ENCODE assay signal across 1 cellular context in the genomic region with DNA sequence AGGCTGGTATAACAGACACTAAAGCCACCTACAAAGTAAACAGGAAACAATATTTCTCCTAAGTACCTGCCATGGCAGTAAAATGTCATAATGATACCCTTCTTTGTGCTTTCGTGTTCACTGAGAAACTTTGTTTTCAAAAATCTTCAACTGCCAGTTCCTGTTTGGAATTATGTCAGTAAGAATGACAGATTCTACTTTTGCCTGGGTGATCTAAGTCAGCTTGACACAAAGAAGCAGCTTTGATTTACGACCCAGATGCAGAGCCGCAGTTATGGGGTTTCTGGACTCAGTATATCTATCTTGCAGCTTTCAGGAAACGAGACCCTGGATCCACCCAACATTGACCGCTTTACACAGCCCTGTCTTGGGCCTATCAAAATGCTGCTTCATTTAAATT.
TF ChIP-seq lines count a peak whose summit lies in the region.

No MANE protein-coding gene starts in this region.

TF ChIP-seq in K562, 482 proteins besides CTCF, POLR2A, EP300 and RAD21 (continued from another document):
- TF ChIP-seq STAT5A (IDR thresholded peaks at IDR 0.05; ENCODE audit: borderline replicate concordance, low read length) (no peak), FOXJ3 (CRISPR knock-in tag; IDR thresholded peaks at IDR 0.05) (no peak), LARP7 (IDR thresholded peaks at IDR 0.05) (no peak), POLR3G (IDR thresholded peaks at IDR 0.05; ENCODE audit: extremely low read depth, insufficient read length, insufficient replicate concordance) (no peak), ATF7 (IDR thresholded peaks at IDR 0.05) (no peak), TAF15 (IDR thresholded peaks at IDR 0.05; ENCODE audit: low read depth, low read length) (no peak), GTF2A2 (tag; IDR thresholded peaks at IDR 0.05) (no peak), HCFC1 (IDR thresholded peaks at IDR 0.05; ENCODE audit: low read depth, low read length) (no peak), SNIP1 (IDR thresholded peaks at IDR 0.05; ENCODE audit: low read depth) (no peak), MYC (IDR thresholded peaks at IDR 0.05; ENCODE audit: low read depth, low read length) (no peak), MYC (CRISPR knock-in tag; IDR thresholded peaks at IDR 0.05; ENCODE audit: borderline replicate concordance, low read depth) (no peak), MEIS2 (IDR thresholded peaks at IDR 0.05; ENCODE audit: partially characterized antibody) (peak; percentile 98), MTA2 (IDR thresholded peaks at IDR 0.05; ENCODE audit: low read depth) (no peak), KDM4B (IDR thresholded peaks at IDR 0.05; ENCODE audit: borderline replicate concordance in 2 of 2, low read depth in 1 of 2) (no peak), TCF7 (IDR thresholded peaks at IDR 0.05; ENCODE audit: borderline replicate concordance) (no peak), CBFA2T3 (IDR thresholded peaks at IDR 0.05) (peak; percentile 50), ELF1 (tag; IDR thresholded peaks at IDR 0.05) (0 out of 2 replicates have a peak, but pooled peaks have one; percentile 24), GATAD2B (IDR thresholded peaks at IDR 0.05; ENCODE audit: borderline replicate concordance) (no peak), MECOM (CRISPR knock-in tag; IDR thresholded peaks at IDR 0.05) (peak; percentile 96), ZNF184 (CRISPR knock-in tag; IDR thresholded peaks at IDR 0.05) (no peak), SRSF3 (IDR thresholded peaks at IDR 0.05; ENCODE audit: insufficient read depth, low read length) (no peak), HMG20B (CRISPR knock-in tag; IDR thresholded peaks at IDR 0.05) (no peak), ZNF354B (CRISPR knock-in tag; IDR thresholded peaks at IDR 0.05) (no peak), ETV1 (tag; conservative IDR thresholded peaks at IDR 0.05; ENCODE audit: low read depth) (0 out of 2 replicates have a peak, but pooled peaks have one; percentile 20), ZNF780A (CRISPR knock-in tag; IDR thresholded peaks at IDR 0.05) (no peak), CBFA2T2 (conservative IDR thresholded peaks at IDR 0.05) (peak; percentile 26)
- TF ChIP-seq, protein P1, sequence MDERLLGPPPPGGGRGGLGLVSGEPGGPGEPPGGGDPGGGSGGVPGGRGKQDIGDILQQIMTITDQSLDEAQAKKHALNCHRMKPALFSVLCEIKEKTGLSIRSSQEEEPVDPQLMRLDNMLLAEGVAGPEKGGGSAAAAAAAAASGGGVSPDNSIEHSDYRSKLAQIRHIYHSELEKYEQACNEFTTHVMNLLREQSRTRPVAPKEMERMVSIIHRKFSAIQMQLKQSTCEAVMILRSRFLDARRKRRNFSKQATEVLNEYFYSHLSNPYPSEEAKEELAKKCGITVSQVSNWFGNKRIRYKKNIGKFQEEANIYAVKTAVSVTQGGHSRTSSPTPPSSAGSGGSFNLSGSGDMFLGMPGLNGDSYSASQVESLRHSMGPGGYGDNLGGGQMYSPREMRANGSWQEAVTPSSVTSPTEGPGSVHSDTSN (CRISPR knock-in tag; IDR thresholded peaks at IDR 0.05; ENCODE audit: low read depth): peak; percentile 47; the same call in 1 of the 2 replicates
- TF ChIP-seq, protein P1 (tag; conservative IDR thresholded peaks at IDR 0.05; ENCODE audit: low read depth): peak; percentile 96
- TF ChIP-seq, protein P2, sequence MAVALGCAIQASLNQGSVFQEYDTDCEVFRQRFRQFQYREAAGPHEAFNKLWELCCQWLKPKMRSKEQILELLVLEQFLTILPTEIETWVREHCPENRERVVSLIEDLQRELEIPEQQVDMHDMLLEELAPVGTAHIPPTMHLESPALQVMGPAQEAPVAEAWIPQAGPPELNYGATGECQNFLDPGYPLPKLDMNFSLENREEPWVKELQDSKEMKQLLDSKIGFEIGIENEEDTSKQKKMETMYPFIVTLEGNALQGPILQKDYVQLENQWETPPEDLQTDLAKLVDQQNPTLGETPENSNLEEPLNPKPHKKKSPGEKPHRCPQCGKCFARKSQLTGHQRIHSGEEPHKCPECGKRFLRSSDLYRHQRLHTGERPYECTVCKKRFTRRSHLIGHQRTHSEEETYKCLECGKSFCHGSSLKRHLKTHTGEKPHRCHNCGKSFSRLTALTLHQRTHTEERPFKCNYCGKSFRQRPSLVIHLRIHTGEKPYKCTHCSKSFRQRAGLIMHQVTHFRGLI (CRISPR knock-in tag; IDR thresholded peaks at IDR 0.05): no peak
- TF ChIP-seq, protein P3, sequence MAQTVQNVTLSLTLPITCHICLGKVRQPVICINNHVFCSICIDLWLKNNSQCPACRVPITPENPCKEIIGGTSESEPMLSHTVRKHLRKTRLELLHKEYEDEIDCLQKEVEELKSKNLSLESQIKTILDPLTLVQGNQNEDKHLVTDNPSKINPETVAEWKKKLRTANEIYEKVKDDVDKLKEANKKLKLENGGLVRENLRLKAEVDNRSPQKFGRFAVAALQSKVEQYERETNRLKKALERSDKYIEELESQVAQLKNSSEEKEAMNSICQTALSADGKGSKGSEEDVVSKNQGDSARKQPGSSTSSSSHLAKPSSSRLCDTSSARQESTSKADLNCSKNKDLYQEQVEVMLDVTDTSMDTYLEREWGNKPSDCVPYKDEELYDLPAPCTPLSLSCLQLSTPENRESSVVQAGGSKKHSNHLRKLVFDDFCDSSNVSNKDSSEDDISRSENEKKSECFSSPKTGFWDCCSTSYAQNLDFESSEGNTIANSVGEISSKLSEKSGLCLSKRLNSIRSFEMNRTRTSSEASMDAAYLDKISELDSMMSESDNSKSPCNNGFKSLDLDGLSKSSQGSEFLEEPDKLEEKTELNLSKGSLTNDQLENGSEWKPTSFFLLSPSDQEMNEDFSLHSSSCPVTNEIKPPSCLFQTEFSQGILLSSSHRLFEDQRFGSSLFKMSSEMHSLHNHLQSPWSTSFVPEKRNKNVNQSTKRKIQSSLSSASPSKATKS (CRISPR knock-in tag; IDR thresholded peaks at IDR 0.05): no peak
- TF ChIP-seq, protein P4, sequence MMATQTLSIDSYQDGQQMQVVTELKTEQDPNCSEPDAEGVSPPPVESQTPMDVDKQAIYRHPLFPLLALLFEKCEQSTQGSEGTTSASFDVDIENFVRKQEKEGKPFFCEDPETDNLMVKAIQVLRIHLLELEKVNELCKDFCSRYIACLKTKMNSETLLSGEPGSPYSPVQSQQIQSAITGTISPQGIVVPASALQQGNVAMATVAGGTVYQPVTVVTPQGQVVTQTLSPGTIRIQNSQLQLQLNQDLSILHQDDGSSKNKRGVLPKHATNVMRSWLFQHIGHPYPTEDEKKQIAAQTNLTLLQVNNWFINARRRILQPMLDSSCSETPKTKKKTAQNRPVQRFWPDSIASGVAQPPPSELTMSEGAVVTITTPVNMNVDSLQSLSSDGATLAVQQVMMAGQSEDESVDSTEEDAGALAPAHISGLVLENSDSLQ (IDR thresholded peaks at IDR 0.05): peak; percentile 96
- TF ChIP-seq, protein P5, sequence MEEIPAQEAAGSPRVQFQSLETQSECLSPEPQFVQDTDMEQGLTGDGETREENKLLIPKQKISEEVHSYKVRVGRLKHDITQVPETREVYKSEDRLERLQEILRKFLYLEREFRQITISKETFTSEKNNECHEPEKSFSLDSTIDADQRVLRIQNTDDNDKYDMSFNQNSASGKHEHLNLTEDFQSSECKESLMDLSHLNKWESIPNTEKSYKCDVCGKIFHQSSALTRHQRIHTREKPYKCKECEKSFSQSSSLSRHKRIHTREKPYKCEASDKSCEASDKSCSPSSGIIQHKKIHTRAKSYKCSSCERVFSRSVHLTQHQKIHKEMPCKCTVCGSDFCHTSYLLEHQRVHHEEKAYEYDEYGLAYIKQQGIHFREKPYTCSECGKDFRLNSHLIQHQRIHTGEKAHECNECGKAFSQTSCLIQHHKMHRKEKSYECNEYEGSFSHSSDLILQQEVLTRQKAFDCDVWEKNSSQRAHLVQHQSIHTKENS (CRISPR knock-in tag; IDR thresholded peaks at IDR 0.05): no peak
